Comparison of ENCODE assay signal across 22 cellular contexts in genomic region chr20:57774951-57775350, GRCh38.
"Had no signal": no experiment of that assay in that cellular context is flagged by ENCODE, and none has a peak within 500 bp of the region (broad histone marks: within the 10 kb centered on the region; RNA-seq: fewer than 3 reads in every experiment).

No MANE protein-coding gene starts in this region.

- DNase-seq: cortex of kidney; dorsolateral prefrontal cortex; effector CD8-positive, alpha-beta T cell; gastrocnemius medialis; heart right ventricle; hypothalamus; mammary epithelial cell; occipital lobe; psoas muscle; retina; right lobe of liver; stimulated activated naive CD4-positive, alpha-beta T cell treated with Interleukin-2 at 50 U/mL for 16 hours; thyroid gland; upper lobe of right lung had no signal

- H3K27ac Mint-ChIP-seq: mesothelial cell of epicardium, nephron had no signal

- H3K4me3 ChIP-seq: dorsolateral prefrontal cortex, esophagus muscularis mucosa, gastrocnemius medialis, heart right ventricle, psoas muscle, right lobe of liver, skin epidermis, thyroid gland, upper lobe of right lung, vagina had no signal

- H3K9me3 ChIP-seq: esophagus muscularis mucosa, gastrocnemius medialis, heart right ventricle, psoas muscle, right lobe of liver, thyroid gland, upper lobe of right lung, vagina had no signal

- H3K36me3 Mint-ChIP-seq: mesothelial cell of epicardium had no signal

- H3K4me1 ChIP-seq: esophagus muscularis mucosa, gastrocnemius medialis, heart right ventricle, parathyroid adenoma, psoas muscle, right lobe of liver, thyroid gland, upper lobe of right lung had no signal

- H3K36me3 ChIP-seq: esophagus muscularis mucosa, gastrocnemius medialis, heart right ventricle, right lobe of liver, thyroid gland, upper lobe of right lung, vagina had no signal

- H3K27me3 ChIP-seq: gastrocnemius medialis, right lobe of liver, thyroid gland, upper lobe of right lung, vagina had no signal

- H3K4me1 Mint-ChIP-seq: nephron had no signal

- H3K9me3 Mint-ChIP-seq: mesothelial cell of epicardium, nephron had no signal

- H3K9ac ChIP-seq: parathyroid adenoma had no signal

- H3K27ac ChIP-seq: dorsolateral prefrontal cortex, epithelial cell of prostate, esophagus muscularis mucosa, gastrocnemius medialis, heart right ventricle, parathyroid adenoma, psoas muscle, right lobe of liver, skin epidermis, thyroid gland, upper lobe of right lung, vagina had no signal

- H3K4me3 Mint-ChIP-seq: mesothelial cell of epicardium, nephron had no signal

- ATAC-seq: gastrocnemius medialis, heart right ventricle, left lobe of liver, psoas muscle, right lobe of liver, upper lobe of right lung had no signal
